In the genomic region with DNA sequence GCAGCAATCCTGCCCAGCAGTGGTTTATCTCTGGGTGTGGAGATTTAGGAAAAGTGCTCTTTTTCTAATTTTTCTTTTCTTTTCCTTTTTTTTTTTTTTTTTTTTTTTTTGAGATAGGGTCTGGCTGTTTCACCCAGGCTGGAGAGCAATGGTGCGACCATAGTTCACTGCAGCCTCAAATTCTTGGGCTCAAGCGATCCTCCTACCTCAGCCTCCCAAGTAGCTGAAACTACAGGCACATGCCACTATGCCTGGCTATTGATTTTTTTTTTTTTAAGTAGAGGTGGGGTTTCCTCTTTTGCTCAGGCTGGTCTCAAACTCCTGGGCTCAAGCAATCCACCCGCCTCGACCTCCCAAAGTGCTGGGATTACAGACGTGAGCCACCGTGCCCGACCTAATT, we compare ENCODE assay signal across 13 cellular contexts. TPM values are rescaled to one million over a fixed set of nuclear protein-coding genes. Genes with fewer than 3 reads are reported as not detected.
"Had no signal": no experiment of that assay in that cellular context is flagged by ENCODE, and none has a peak within 500 bp of the region (broad histone marks: within the 10 kb centered on the region; RNA-seq: fewer than 3 reads in every experiment).

No MANE protein-coding gene starts in this region.

RNA-seq across cellular contexts. Expression of a gene that starts 42.9 kb away (rescaled TPM):
- total RNA-seq: activated CD4-positive, alpha-beta memory T cell treated with anti-CD3 and anti-CD28 coated beads for 36 hours; activated naive CD8-positive, alpha-beta T cell treated with anti-CD3 and anti-CD28 coated beads for 36 hours; astrocyte; cerebellum; esophagus muscularis mucosa; gastrocnemius medialis; kidney; left lobe of liver; lung; natural killer cell treated with Interleukin-12 subunit alpha and Interleukin-12 subunit beta and Interleukin-15 and Interleukin-18, amount 100 ng/mL, for 72 hours; sciatic nerve; stomach; upper lobe of left lung had no signal
